ENCODE assay signal across 9 cellular contexts in the genomic region with DNA sequence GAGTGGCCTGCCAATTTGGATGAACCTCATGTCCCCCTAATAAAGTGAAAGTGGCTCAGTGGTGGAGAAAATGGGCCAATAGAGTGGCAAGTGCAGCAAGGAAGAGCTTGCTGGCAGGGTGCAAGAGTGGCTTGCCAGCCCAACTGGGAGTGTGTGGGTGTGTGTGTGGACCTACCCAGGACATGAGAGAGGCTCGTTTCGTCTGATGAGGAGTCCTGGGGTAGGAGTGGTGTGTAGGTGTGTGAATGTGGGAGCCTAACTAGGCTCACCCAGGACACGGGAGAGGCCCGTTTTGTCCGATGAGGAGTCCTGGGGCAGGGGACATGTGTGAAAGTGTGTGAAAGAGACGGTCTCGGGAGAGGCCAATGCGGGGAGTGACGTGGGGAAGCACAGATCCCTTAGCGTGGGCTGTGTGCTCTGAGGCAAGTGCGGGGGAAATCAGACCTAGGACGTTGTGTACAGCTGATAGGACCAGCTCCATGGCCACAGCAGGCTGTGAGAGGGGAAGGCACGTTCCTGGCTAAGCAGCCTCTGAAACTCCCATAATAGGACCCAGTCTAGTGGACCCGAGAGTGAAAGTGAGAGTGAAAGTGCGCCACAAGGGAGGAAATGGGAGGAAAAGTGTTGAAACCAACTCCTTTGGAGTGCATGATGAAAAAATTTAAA. TPM values are rescaled to one million over a fixed set of nuclear protein-coding genes. Genes with fewer than 3 reads are reported as not detected.
A peak's percentile ranks its signal among the peaks of the same experiment; 100 is the strongest.
DNase-seq lines count a peak whose midpoint lies in the region; ATAC-seq and TF ChIP-seq lines count a peak whose summit lies in the region.
"Had no signal": no experiment of that assay in that cellular context is flagged by ENCODE, and none has a peak within 500 bp of the region (broad histone marks: within the 10 kb centered on the region; RNA-seq: fewer than 3 reads in every experiment).

No MANE protein-coding gene starts in this region.

- TF ChIP-seq EP300 in sigmoid colon (IDR thresholded peaks at IDR 0.05): no peak

- H3K4me1 Mint-ChIP-seq in activated B cell treated with CpG ODN at 0.5 μM for 24 hours: peaks cover 18% of the 10 kb centered on the region

- no peaks in the 10 kb centered on the region for H3K27me3 ChIP-seq in GM23248 (replicated peaks; ENCODE audit: insufficient read depth)
- no peaks in the 10 kb centered on the region for H3K27me3 ChIP-seq in sigmoid colon

- H3K9me3 Mint-ChIP-seq in activated B cell treated with CpG ODN at 0.5 μM for 24 hours: no peaks in the 10 kb centered on the region

- TF ChIP-seq CTCF in activated B cell treated with CpG ODN at 0.5 μM for 24 hours (IDR thresholded peaks at IDR 0.05) (no peak), foreskin fibroblast (IDR thresholded peaks at IDR 0.05; ENCODE audit: low read depth, low read length) (no peak), sigmoid colon (IDR thresholded peaks at IDR 0.05) (no peak)

- H3F3A ChIP-seq in GM23248 (ENCODE audit: insufficient read depth): no peaks in the 10 kb centered on the region

- CTCF ChIA-PET in activated B cell treated with CpG ODN at 0.5 μM for 24 hours (lab: Charles Lee): no interaction called here

- no peaks in the 10 kb centered on the region for H3K9me3 ChIP-seq in GM23248 (ENCODE audit: low read depth)
- no peaks in the 10 kb centered on the region for H3K9me3 ChIP-seq in sigmoid colon

- no peaks in the 10 kb centered on the region for H3K4me1 ChIP-seq in GM23248 (ENCODE audit: insufficient read depth)
- peaks cover 0 to 10% (median 4%) of the 10 kb centered on the region in 4 donors for H3K4me1 ChIP-seq in sigmoid colon

- TF ChIP-seq POLR2A in sigmoid colon (IDR thresholded peaks at IDR 0.05): no peak

- 10 to 12% methylated on average over 13 to 15 of the region's 15 CpGs for WGBS in GM23248 (ENCODE audit: low coverage in 1 of 2, low lambda C conversion rate in 2 of 2, missing lambda C conversion rate in 2 of 2), 2 experiments
- WGBS in sigmoid colon, 2 donors: 58 to 66% methylated on average over 15 of the region's 15 CpGs

- H3K36me3 ChIP-seq in GM23248 (ENCODE audit: low read depth) (no peaks in the 10 kb centered on the region), sigmoid colon (no peaks in the 10 kb centered on the region)

- H4K20me1 ChIP-seq in GM23248 (ENCODE audit: insufficient read depth): no peaks in the 10 kb centered on the region

- H3K9ac ChIP-seq in GM23248: peak overlapping the region; percentile 71

- intact Hi-C loops in activated B cell treated with CpG ODN at 0.5 μM for 24 hours (cut with micrococcal nuclease) (loop anchor here (1.0 kb wide), 1 partner anchor 39 kb away; a partner anchor contains a TSS), sigmoid colon (cut with DNase I) (no loop called here)

- H3K36me3 Mint-ChIP-seq in activated B cell treated with CpG ODN at 0.5 μM for 24 hours (ENCODE audit: low read depth): no peaks in the 10 kb centered on the region

- H3K27ac Mint-ChIP-seq in activated B cell treated with CpG ODN at 0.5 μM for 24 hours: peak overlapping the region; percentile 91

- H3K9me2 ChIP-seq in GM23248 (ENCODE audit: insufficient read depth): no peaks in the 10 kb centered on the region

- DNase-seq in GM23248: peak; percentile 36
- no peak for DNase-seq in activated B cell treated with CpG ODN at 0.5 μM for 24 hours
- DNase-seq in foreskin fibroblast: peak; percentile 6 to 36
- DNase-seq in sigmoid colon: no peak
- no peak for DNase-seq in hippocampal formation (lab: John Stamatoyannopoulos, UW)
- no peak for DNase-seq in HuH-7.5 (ENCODE audit: low spot score)

- no peaks in the 10 kb centered on the region for H3K79me2 ChIP-seq in GM23248 (ENCODE audit: insufficient read depth)

- ATAC-seq in activated B cell treated with CpG ODN at 0.5 μM for 24 hours (ENCODE audit: low read depth) (peak; percentile 42), HG02885 (IDR thresholded peaks at IDR 0.05; ENCODE audit: poor library complexity, unreplicated experiment) (no peak), GM21367 (IDR thresholded peaks at IDR 0.05; ENCODE audit: unreplicated experiment) (no peak)

- H2AFZ ChIP-seq in GM23248: peak overlapping the region; percentile 96

- peak overlapping the region; percentile 80 for H3K4me3 Mint-ChIP-seq in activated B cell treated with CpG ODN at 0.5 μM for 24 hours

- H3K27ac ChIP-seq in GM23248 (no peak overlapping the region), sigmoid colon (peak overlapping the region in 3 of 4 donors; percentile 62 to 75 (median 73))

- POLR2A ChIA-PET in activated B cell treated with CpG ODN at 0.5 μM for 24 hours (lab: Charles Lee): interaction anchor here (0.6 to 1.2 kb wide), 3 partner anchors 107 to 306 kb away, joined by 3 to 6 read pairs (median 5); a partner anchor contains a TSS

- in situ Hi-C loops in GM23248 (cut with MboI): no loop called here

- H3K4me3 ChIP-seq in GM23248 (peak overlapping the region; percentile 79), foreskin fibroblast (ENCODE audit: low read depth in 1 of 2, low read length in 2 of 2) (peak overlapping the region; percentile 41 to 43), sigmoid colon (peak overlapping the region; percentile 21 to 45 (median 38))

- no peaks in the 10 kb centered on the region for H3K27me3 Mint-ChIP-seq in activated B cell treated with CpG ODN at 0.5 μM for 24 hours

- H3K4me2 ChIP-seq in GM23248 (ENCODE audit: unreplicated experiment): peak overlapping the region; percentile 86

RNA-seq across cellular contexts. Expression of a gene that starts 5.3 kb away (rescaled TPM):
- not detected in 2 replicates for total RNA-seq in GM23248 (2014; rRNA removed; shearing (Covaris generic))
- polyA plus RNA-seq in GM23248 (2016; fragmentation: Nextera tagmentation; extraction: Ambion mirVana) (not detected in 2 replicates), sigmoid colon (not detected)
- total RNA-seq in activated B cell treated with CpG ODN at 0.5 μM for 24 hours (not detected in 2 replicates), sigmoid colon (not detected)
- total RNA-seq: bronchial epithelial cell had no signal

RNA-seq across cellular contexts. Expression of a gene that starts 13.1 kb away (rescaled TPM):
- not detected in 2 replicates for total RNA-seq in GM23248 (2014; rRNA removed; shearing (Covaris generic))
- polyA plus RNA-seq in GM23248 (2016; fragmentation: Nextera tagmentation; extraction: Ambion mirVana) (not detected in 2 replicates), sigmoid colon (not detected)
- total RNA-seq in activated B cell treated with CpG ODN at 0.5 μM for 24 hours (not detected in 2 replicates), sigmoid colon (not detected)
- total RNA-seq: bronchial epithelial cell had no signal

RNA-seq across cellular contexts. Expression of a gene that starts 22.6 kb away (rescaled TPM):
- total RNA-seq in GM23248 (2014; rRNA removed; shearing (Covaris generic)): not detected in 2 replicates
- polyA plus RNA-seq in GM23248 (2016; fragmentation: Nextera tagmentation; extraction: Ambion mirVana) (not detected in 2 replicates), sigmoid colon (not detected)
- total RNA-seq in activated B cell treated with CpG ODN at 0.5 μM for 24 hours (not detected in 2 replicates), sigmoid colon (not detected)
- total RNA-seq: bronchial epithelial cell had no signal

RNA-seq across cellular contexts. Expression of a gene that starts 39.1 kb away (rescaled TPM):
- total RNA-seq in GM23248 (2014; rRNA removed; shearing (Covaris generic)): 6.2 and 10.6 TPM in 2 replicates
- 4.4 and 5.7 TPM in 2 replicates for polyA plus RNA-seq in GM23248 (2016; fragmentation: Nextera tagmentation; extraction: Ambion mirVana)
- 5.9 and 7.4 TPM in 2 replicates for total RNA-seq in activated B cell treated with CpG ODN at 0.5 μM for 24 hours
- 10 to 100 TPM in 2 of 4 donors, 1 to 10 TPM in 2; 8.6 to 13.7 (median 10.1) TPM for total RNA-seq in sigmoid colon
- polyA plus RNA-seq in sigmoid colon: 1 to 10 TPM; 2.2 to 5.4 (median 3.9) TPM

RNA-seq across cellular contexts. Expression of a gene that starts 44.2 kb away (rescaled TPM):
- total RNA-seq in GM23248 (2014; rRNA removed; shearing (Covaris generic)): not detected in 2 replicates
- polyA plus RNA-seq in GM23248 (2016; fragmentation: Nextera tagmentation; extraction: Ambion mirVana) (0.08 and 0.20 TPM in 2 replicates), sigmoid colon (1 to 10 TPM in 1 of 3 donors, not detected in 2; 3.1 TPM)
- total RNA-seq in activated B cell treated with CpG ODN at 0.5 μM for 24 hours (0.12 and 0.29 TPM in 2 replicates), sigmoid colon (not detected)
- total RNA-seq: bronchial epithelial cell had no signal

Comparison
In these comparisons a context has a peak if more than half of its experiments do, and no peak if none do; other contexts are left out.
1. DNase-seq: peak in GM23248 (single experiment) and foreskin fibroblast (2 of 2); none in activated B cell treated with CpG ODN at 0.5 μM for 24 hours (single experiment), sigmoid colon (single experiment), hippocampal formation (0 of 2) and HuH-7.5 (single experiment).
2. Peak in every context shown above with its lines, with median percentiles within 50 percentile points of each other: H3K4me3 ChIP-seq.